In the genomic region with DNA sequence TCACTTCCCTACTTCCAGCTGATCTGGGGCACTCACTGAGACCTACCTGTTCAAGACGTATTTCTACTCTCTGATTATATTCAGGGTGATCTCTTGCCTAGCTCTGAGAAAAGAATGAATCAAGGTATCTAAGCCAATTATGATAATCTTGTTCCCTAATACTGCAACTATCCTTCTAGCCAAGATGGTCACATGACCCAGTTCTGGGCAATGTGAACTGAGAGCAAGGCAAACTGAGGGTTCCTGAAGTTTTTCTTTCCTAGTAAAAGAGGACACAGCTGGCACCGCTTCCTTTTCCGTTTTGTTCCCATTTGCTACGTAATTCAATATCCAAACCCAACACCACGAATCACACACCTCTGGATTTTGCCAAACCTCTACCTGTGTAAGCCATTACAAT, we compare ENCODE assay signal across 1 cellular context.
TF ChIP-seq lines count a peak whose summit lies in the region.

No MANE protein-coding gene starts in this region.

TF ChIP-seq in K562, 482 proteins besides CTCF, POLR2A, EP300 and RAD21:
- no peak for TF ChIP-seq MXI1 (IDR thresholded peaks at IDR 0.05; ENCODE audit: low read depth, low read length)
- TF ChIP-seq, protein P1, sequence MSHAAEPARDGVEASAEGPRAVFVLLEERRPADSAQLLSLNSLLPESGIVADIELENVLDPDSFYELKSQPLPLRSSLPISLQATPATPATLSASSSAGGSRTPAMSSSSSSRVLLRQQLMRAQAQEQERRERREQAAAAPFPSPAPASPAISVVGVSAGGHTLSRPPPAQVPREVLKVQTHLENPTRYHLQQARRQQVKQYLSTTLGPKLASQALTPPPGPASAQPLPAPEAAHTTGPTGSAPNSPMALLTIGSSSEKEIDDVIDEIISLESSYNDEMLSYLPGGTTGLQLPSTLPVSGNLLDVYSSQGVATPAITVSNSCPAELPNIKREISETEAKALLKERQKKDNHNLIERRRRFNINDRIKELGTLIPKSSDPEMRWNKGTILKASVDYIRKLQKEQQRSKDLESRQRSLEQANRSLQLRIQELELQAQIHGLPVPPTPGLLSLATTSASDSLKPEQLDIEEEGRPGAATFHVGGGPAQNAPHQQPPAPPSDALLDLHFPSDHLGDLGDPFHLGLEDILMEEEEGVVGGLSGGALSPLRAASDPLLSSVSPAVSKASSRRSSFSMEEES (CRISPR knock-in tag; IDR thresholded peaks at IDR 0.05), result peak; percentile 50; the same call in 1 of the 2 replicates
